Comparison of ENCODE assay signal across 8 cellular contexts in the genomic region with DNA sequence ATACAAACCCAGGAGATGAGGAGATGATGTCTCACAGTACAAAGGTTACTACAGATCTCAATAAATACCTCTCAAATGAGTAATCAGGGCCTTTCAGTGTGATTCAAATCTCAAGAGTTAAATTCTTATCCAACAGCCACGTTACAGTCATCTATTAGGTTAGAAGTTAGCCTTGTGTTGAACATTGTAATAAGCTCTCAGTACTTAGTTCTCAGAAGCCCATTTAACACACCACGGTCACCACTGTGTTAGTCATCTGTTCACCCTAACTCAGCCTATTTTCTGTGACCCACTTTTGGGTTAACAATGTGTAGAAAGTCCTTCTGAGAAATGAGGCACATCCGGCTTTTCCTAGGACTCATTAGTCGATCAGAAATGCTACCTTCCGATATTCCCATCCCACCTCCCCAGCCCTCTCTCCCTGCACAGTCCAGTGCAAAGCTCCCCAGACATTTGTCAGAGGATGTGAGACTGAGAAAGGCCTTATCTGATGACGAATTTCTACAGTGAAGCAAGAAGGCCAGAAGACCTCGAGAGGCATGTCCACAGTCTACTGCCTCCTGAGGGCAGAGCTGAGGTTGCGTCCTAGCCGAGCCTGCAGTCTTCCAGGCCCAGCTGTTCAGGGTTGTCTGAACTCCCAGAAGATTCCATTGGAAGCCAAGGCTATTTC.
A peak's percentile ranks its signal among the peaks of the same experiment; 100 is the strongest.
DNase-seq lines count a peak whose midpoint lies in the region; ATAC-seq, FAIRE-seq and TF ChIP-seq lines count a peak whose summit lies in the region.

No MANE protein-coding gene starts in this region.

- WGBS in HepG2 (ENCODE audit: low lambda C conversion rate) = 85% methylated on average over 9 of the region's 9 CpGs
- WGBS in tibial nerve, 2 donors = 53 to 62% methylated on average over 9 of the region's 9 CpGs

- H3K27me3 Mint-ChIP-seq in activated T-helper 1 cell treated with anti-CD3 and anti-CD28 coated beads, Interleukin-12 subunit alpha, Interleukin-12 subunit beta, Interleukin-2, Interleukin-4 antibody, amounts not matched to agents 30 ng/mL and 10 ng/mL and 1 ng/mL, durations not matched to agents 14 hours and 24 hours and 36 hours (ENCODE audit: insufficient read depth) = peaks cover 3% of the 10 kb centered on the region

- in situ Hi-C loops in HepG2 (cut with HindIII; ENCODE audit: extremely low pct_ligation_motif_present, low pct_unique_long_range_greater_than_20kb) (no loop called here), HAP-1 (cut with MboI; ENCODE audit: low sequenced_read_pairs) (no loop called here)

- H3K4me3 ChIP-seq in HepG2 (replicated peaks in 1 of 3; ENCODE audit: insufficient read depth in 1 of 3, low read depth in 2 of 3, low read length in 3 of 3) (no peak overlapping the region), tibial nerve (no peak overlapping the region), HAP-1 (no peak overlapping the region)

- peaks cover 26 to 71% of the 10 kb centered on the region in 2 experiments for H3K36me3 ChIP-seq in HepG2 (replicated peaks in 1 of 2; ENCODE audit: control insufficient read depth in 1 of 2, insufficient read depth in 2 of 2, low read length in 2 of 2)
- peaks cover 0 to 32% (median 0%) of the 10 kb centered on the region in 3 donors for H3K36me3 ChIP-seq in tibial nerve
- peaks cover 6% of the 10 kb centered on the region for H3K36me3 ChIP-seq in HAP-1 (replicated peaks)

- H3K9me3 Mint-ChIP-seq in activated T-helper 1 cell treated with anti-CD3 and anti-CD28 coated beads, Interleukin-12 subunit alpha, Interleukin-12 subunit beta, Interleukin-2, Interleukin-4 antibody, amounts not matched to agents 30 ng/mL and 10 ng/mL and 1 ng/mL, durations not matched to agents 14 hours and 24 hours and 36 hours = no peaks in the 10 kb centered on the region

- no TSS peak for BruUV-seq in HepG2 (replicated peaks; lab: Mats Ljungman, UMichigan)

- POLR2A ChIA-PET in HepG2 (lab: Yijun Ruan, JAX) = interaction anchor here (1.3 to 1.5 kb wide), 3 partner anchors 53 to 115 kb away, joined by 3 to 6 read pairs (median 4); a partner anchor contains a TSS

- TF ChIP-seq POLR2A in HepG2 (IDR thresholded peaks at IDR 0.05; ENCODE audit: insufficient read depth in 1 of 2, low read depth in 2 of 2, low read length in 2 of 2) (no peak), tibial nerve (IDR thresholded peaks at IDR 0.05) (no peak)

- peak; percentile 54 for TF ChIP-seq CTCF in GM12874 (IDR thresholded peaks at IDR 0.05; ENCODE audit: insufficient read depth, low read depth, low read length)
- peak; percentile 40 for TF ChIP-seq CTCF in HepG2 (CRISPR knock-in tag; IDR thresholded peaks at IDR 0.05)
- TF ChIP-seq CTCF in tibial nerve (IDR thresholded peaks at IDR 0.05) = peak in 2 of 5 experiments; percentile 9 to 20

- H3K9me3 ChIP-seq in HepG2 (ENCODE audit: low read length) (no peaks in the 10 kb centered on the region), tibial nerve (no peaks in the 10 kb centered on the region), HAP-1 (no peaks in the 10 kb centered on the region)

- TF ChIP-seq EP300 in HepG2 (IDR thresholded peaks at IDR 0.05; ENCODE audit: low read depth in 2 of 2, low read length in 2 of 2) (no peak), HepG2 (CRISPR knock-in tag; IDR thresholded peaks at IDR 0.05; ENCODE audit: borderline replicate concordance) (no peak), tibial nerve (IDR thresholded peaks at IDR 0.05) (no peak)

- DNase-seq in amniotic stem cell (lab: John Stamatoyannopoulos, UW) = peak; percentile 60
- DNase-seq in HepG2 (ENCODE audit: low spot score) = peak; percentile 66
- no peak for DNase-seq in tibial nerve (ENCODE audit: low spot score in 2 of 2)
- no peak for DNase-seq in HAP-1 (ENCODE audit: low spot score in 2 of 2)
- no peak for DNase-seq in activated T-helper 1 cell treated with anti-CD3 and anti-CD28 coated beads, Interleukin-12 subunit alpha, Interleukin-12 subunit beta, Interleukin-2, Interleukin-4 antibody, amounts not matched to agents 30 ng/mL and 10 ng/mL and 1 ng/mL, durations not matched to agents 14 hours and 24 hours and 36 hours (ENCODE audit: low spot score)

- H3K27ac Mint-ChIP-seq in activated T-helper 1 cell treated with anti-CD3 and anti-CD28 coated beads, Interleukin-12 subunit alpha, Interleukin-12 subunit beta, Interleukin-2, Interleukin-4 antibody, amounts not matched to agents 30 ng/mL and 10 ng/mL and 1 ng/mL, durations not matched to agents 14 hours and 24 hours and 36 hours = no peak overlapping the region

- no peak overlapping the region for H3K9ac ChIP-seq in HepG2 (ENCODE audit: insufficient read depth, low read depth, low read length)

- CTCF ChIA-PET in HepG2 (lab: Yijun Ruan, JAX; ENCODE audit: low intra/inter-chr PET ratio, low total read pairs) = interaction anchor here (1.1 kb wide), 1 partner anchor 55 kb away, joined by 3 read pairs; no protein-coding TSS in a partner anchor

- no peak overlapping the region for H3K4me3 Mint-ChIP-seq in activated T-helper 1 cell treated with anti-CD3 and anti-CD28 coated beads, Interleukin-12 subunit alpha, Interleukin-12 subunit beta, Interleukin-2, Interleukin-4 antibody, amounts not matched to agents 30 ng/mL and 10 ng/mL and 1 ng/mL, durations not matched to agents 14 hours and 24 hours and 36 hours

- no peak overlapping the region for H2AFZ ChIP-seq in HepG2 (ENCODE audit: low read length)

- peaks cover 2% of the 10 kb centered on the region for H3K79me2 ChIP-seq in HepG2 (ENCODE audit: insufficient read depth, low read length)

- TF ChIP-seq RAD21 in HepG2 (CRISPR knock-in tag; IDR thresholded peaks at IDR 0.05) = no peak

- peaks cover 4% of the 10 kb centered on the region for H3K36me3 Mint-ChIP-seq in activated T-helper 1 cell treated with anti-CD3 and anti-CD28 coated beads, Interleukin-12 subunit alpha, Interleukin-12 subunit beta, Interleukin-2, Interleukin-4 antibody, amounts not matched to agents 30 ng/mL and 10 ng/mL and 1 ng/mL, durations not matched to agents 14 hours and 24 hours and 36 hours (ENCODE audit: low read depth)

- no peak for FAIRE-seq in HepG2 (lab: Jason Lieb, UNC)

- intact Hi-C loops in HepG2 (cut with micrococcal nuclease; ENCODE audit: unreplicated experiment) = loop anchor here (1.0 kb wide), 1 partner anchor 233 kb away; no protein-coding TSS in a partner anchor
- intact Hi-C loops in activated T-helper 1 cell treated with anti-CD3 and anti-CD28 coated beads, Interleukin-12 subunit alpha, Interleukin-12 subunit beta, Interleukin-2, Interleukin-4 antibody, amounts not matched to agents 30 ng/mL and 10 ng/mL and 1 ng/mL, durations not matched to agents 14 hours and 24 hours and 36 hours (cut with micrococcal nuclease) = loop anchor here (1.0 to 2.0 kb wide), 2 partner anchors 19 to 39 kb away; no protein-coding TSS in a partner anchor

- H3K27ac ChIP-seq in HepG2 (ENCODE audit: extremely low read length, insufficient read depth, low read length) (no peak overlapping the region), tibial nerve (peak overlapping the region in 2 of 4 donors; percentile 11 to 69)

- H3K4me1 Mint-ChIP-seq in activated T-helper 1 cell treated with anti-CD3 and anti-CD28 coated beads, Interleukin-12 subunit alpha, Interleukin-12 subunit beta, Interleukin-2, Interleukin-4 antibody, amounts not matched to agents 30 ng/mL and 10 ng/mL and 1 ng/mL, durations not matched to agents 14 hours and 24 hours and 36 hours (ENCODE audit: low read depth) = peaks cover 14% of the 10 kb centered on the region

- no peak overlapping the region for H3K4me2 ChIP-seq in HepG2 (ENCODE audit: low read depth, low read length)

- no peaks in the 10 kb centered on the region; the same call in 1 of the 2 replicates for H4K20me1 ChIP-seq in HepG2 (ENCODE audit: insufficient read depth, low read length)

- ATAC-seq in GM21515 (IDR thresholded peaks at IDR 0.05; ENCODE audit: unreplicated experiment) (peak; percentile 57), HG03575 (IDR thresholded peaks at IDR 0.05; ENCODE audit: extremely low read depth, insufficient number of reproducible peaks, low FRiP score, unreplicated experiment) (peak; percentile 41), HepG2 (peak; percentile 69)

- H3K27me3 ChIP-seq in HepG2 (ENCODE audit: control insufficient read depth in 1 of 2, insufficient read depth in 2 of 2, low read length in 2 of 2) (no peaks in the 10 kb centered on the region), tibial nerve (no peaks in the 10 kb centered on the region), HAP-1 (ENCODE audit: low read depth) (no peaks in the 10 kb centered on the region)

- peaks cover 19% of the 10 kb centered on the region for H3K4me1 ChIP-seq in HepG2 (ENCODE audit: insufficient read depth, low read length)
- peaks cover 0 to 13% (median 0%) of the 10 kb centered on the region in 4 donors for H3K4me1 ChIP-seq in tibial nerve
- H3K4me1 ChIP-seq in HAP-1 = no peaks in the 10 kb centered on the region

TF ChIP-seq in HepG2, 621 proteins besides CTCF, POLR2A, EP300 and RAD21 (continues in another document):
- TF ChIP-seq, protein P1, sequence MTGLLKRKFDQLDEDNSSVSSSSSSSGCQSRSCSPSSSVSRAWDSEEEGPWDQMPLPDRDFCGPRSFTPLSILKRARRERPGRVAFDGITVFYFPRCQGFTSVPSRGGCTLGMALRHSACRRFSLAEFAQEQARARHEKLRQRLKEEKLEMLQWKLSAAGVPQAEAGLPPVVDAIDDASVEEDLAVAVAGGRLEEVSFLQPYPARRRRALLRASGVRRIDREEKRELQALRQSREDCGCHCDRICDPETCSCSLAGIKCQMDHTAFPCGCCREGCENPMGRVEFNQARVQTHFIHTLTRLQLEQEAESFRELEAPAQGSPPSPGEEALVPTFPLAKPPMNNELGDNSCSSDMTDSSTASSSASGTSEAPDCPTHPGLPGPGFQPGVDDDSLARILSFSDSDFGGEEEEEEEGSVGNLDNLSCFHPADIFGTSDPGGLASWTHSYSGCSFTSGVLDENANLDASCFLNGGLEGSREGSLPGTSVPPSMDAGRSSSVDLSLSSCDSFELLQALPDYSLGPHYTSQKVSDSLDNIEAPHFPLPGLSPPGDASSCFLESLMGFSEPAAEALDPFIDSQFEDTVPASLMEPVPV (CRISPR knock-in tag; IDR thresholded peaks at IDR 0.05) = no peak
- no peak for TF ChIP-seq ZNF17 (CRISPR knock-in tag; IDR thresholded peaks at IDR 0.05)

Comparison
In these comparisons a context has a peak if more than half of its experiments do, and no peak if none do; other contexts are left out.
1. DNase-seq: peak in amniotic stem cell (single experiment) and HepG2 (single experiment); none in tibial nerve (0 of 2), HAP-1 (0 of 2) and activated T-helper 1 cell treated with anti-CD3 and anti-CD28 coated beads, Interleukin-12 subunit alpha, Interleukin-12 subunit beta, Interleukin-2, Interleukin-4 antibody, amounts not matched to agents 30 ng/mL and 10 ng/mL and 1 ng/mL, durations not matched to agents 14 hours and 24 hours and 36 hours (single experiment).
2. Peak in every context shown above with its lines, with median percentiles within 50 percentile points of each other: ATAC-seq.